ENCODE assay signal across 38 cellular contexts in genomic region chr11:125978171-125978570, GRCh38. TPM values are rescaled to one million over a fixed set of nuclear protein-coding genes. Genes with fewer than 3 reads are reported as not detected.
"Had no signal": no experiment of that assay in that cellular context is flagged by ENCODE, and none has a peak within 500 bp of the region (broad histone marks: within the 10 kb centered on the region; RNA-seq: fewer than 3 reads in every experiment).

No MANE protein-coding gene starts in this region.

- H3K4me1 Mint-ChIP-seq: activated CD4-positive, alpha-beta T cell treated with anti-CD3 and anti-CD28 coated beads for 36 hours; activated CD4-positive, alpha-beta T cell treated with anti-CD3 and anti-CD28 coated beads, Interleukin-2, amount 10 ng/mL, durations not matched to agents 24 days and 14 days; activated CD8-positive, alpha-beta memory T cell treated with anti-CD3 and anti-CD28 coated beads, Interleukin-2, amount 10 ng/mL, durations not matched to agents 7 days and 5 days; activated naive CD4-positive, alpha-beta T cell treated with anti-CD3 and anti-CD28 coated beads, Interleukin-2, amount 50 U/mL, for 24 hours; activated naive CD8-positive, alpha-beta T cell treated with anti-CD3 and anti-CD28 coated beads for 36 hours; activated naive CD8-positive, alpha-beta T cell treated with anti-CD3 and anti-CD28 coated beads, Interleukin-2, amount 50 U/mL, for 24 hours had no signal

- H3K4me1 ChIP-seq: adrenal gland, body of pancreas, breast epithelium had no signal

- H3K27me3 ChIP-seq: adrenal gland, body of pancreas, breast epithelium, cardiac muscle cell, esophagus squamous epithelium had no signal

- H3K4me3 ChIP-seq: adrenal gland, body of pancreas, breast epithelium, cardiac muscle cell, esophagus squamous epithelium had no signal

- H3K9me3 ChIP-seq: adrenal gland, body of pancreas, breast epithelium, esophagus squamous epithelium had no signal

- H3K4me3 Mint-ChIP-seq: activated CD4-positive, alpha-beta memory T cell treated with anti-CD3 and anti-CD28 coated beads for 36 hours; activated CD4-positive, alpha-beta T cell treated with anti-CD3 and anti-CD28 coated beads for 36 hours; activated CD4-positive, alpha-beta T cell treated with anti-CD3 and anti-CD28 coated beads, Interleukin-2, amount 10 ng/mL, durations not matched to agents 24 days and 14 days; activated CD8-positive, alpha-beta memory T cell treated with anti-CD3 and anti-CD28 coated beads, Interleukin-2, amount 10 ng/mL, durations not matched to agents 7 days and 5 days; activated CD8-positive, alpha-beta T cell treated with anti-CD3 and anti-CD28 coated beads, Interleukin-2, amount 10 ng/mL, durations not matched to agents 7 days and 5 days; activated naive CD4-positive, alpha-beta T cell treated with anti-CD3 and anti-CD28 coated beads for 36 hours; activated naive CD4-positive, alpha-beta T cell treated with anti-CD3 and anti-CD28 coated beads, Interleukin-2, amount 50 U/mL, for 24 hours; activated naive CD8-positive, alpha-beta T cell treated with anti-CD3 and anti-CD28 coated beads for 36 hours; activated naive CD8-positive, alpha-beta T cell treated with anti-CD3 and anti-CD28 coated beads, Interleukin-2, amount 50 U/mL, for 24 hours; activated T-helper 1 cell treated with anti-CD3 and anti-CD28 coated beads, Interleukin-12 subunit alpha, Interleukin-12 subunit beta, Interleukin-2, Interleukin-4 antibody, amounts not matched to agents 30 ng/mL and 10 ng/mL and 1 ng/mL, durations not matched to agents 14 hours and 24 hours and 36 hours; effector memory CD8-positive, alpha-beta T cell had no signal

- H3K27ac Mint-ChIP-seq: activated CD4-positive, alpha-beta memory T cell treated with anti-CD3 and anti-CD28 coated beads for 36 hours; activated CD4-positive, alpha-beta T cell treated with anti-CD3 and anti-CD28 coated beads for 36 hours; activated CD4-positive, alpha-beta T cell treated with anti-CD3 and anti-CD28 coated beads, Interleukin-2, amount 10 ng/mL, durations not matched to agents 24 days and 14 days; activated CD8-positive, alpha-beta memory T cell treated with anti-CD3 and anti-CD28 coated beads, Interleukin-2, amount 10 ng/mL, durations not matched to agents 7 days and 5 days; activated CD8-positive, alpha-beta T cell treated with anti-CD3 and anti-CD28 coated beads, Interleukin-2, amount 10 ng/mL, durations not matched to agents 7 days and 5 days; activated naive CD4-positive, alpha-beta T cell treated with anti-CD3 and anti-CD28 coated beads for 36 hours; activated naive CD4-positive, alpha-beta T cell treated with anti-CD3 and anti-CD28 coated beads, Interleukin-2, amount 50 U/mL, for 24 hours; activated naive CD8-positive, alpha-beta T cell treated with anti-CD3 and anti-CD28 coated beads for 36 hours; activated naive CD8-positive, alpha-beta T cell treated with anti-CD3 and anti-CD28 coated beads, Interleukin-2, amount 50 U/mL, for 24 hours; activated T-helper 1 cell treated with anti-CD3 and anti-CD28 coated beads, Interleukin-12 subunit alpha, Interleukin-12 subunit beta, Interleukin-2, Interleukin-4 antibody, amounts not matched to agents 30 ng/mL and 10 ng/mL and 1 ng/mL, durations not matched to agents 14 hours and 24 hours and 36 hours; activated T-helper 2 cell treated with anti-CD3 and anti-CD28 coated beads, Interferon-gamma antibody, Interleukin-2, Interleukin-4, amounts not matched to agents 10 μg/mL and 5 μg/mL and 100 μg/mL, durations not matched to agents 14 hours and 24 hours and 36 hours; effector memory CD8-positive, alpha-beta T cell had no signal

- H3K27ac ChIP-seq: adrenal gland, cardiac muscle cell, epithelial cell of prostate, esophagus squamous epithelium had no signal

- H3K36me3 Mint-ChIP-seq: activated CD4-positive, alpha-beta memory T cell treated with anti-CD3 and anti-CD28 coated beads for 36 hours; activated CD8-positive, alpha-beta memory T cell treated with anti-CD3 and anti-CD28 coated beads, Interleukin-2, amount 10 ng/mL, durations not matched to agents 7 days and 5 days; activated naive CD8-positive, alpha-beta T cell treated with anti-CD3 and anti-CD28 coated beads for 36 hours had no signal

- H3K36me3 ChIP-seq: adrenal gland, breast epithelium, cardiac muscle cell had no signal

- H3K27me3 Mint-ChIP-seq: activated CD4-positive, alpha-beta memory T cell treated with anti-CD3 and anti-CD28 coated beads for 36 hours; activated CD4-positive, alpha-beta T cell treated with anti-CD3 and anti-CD28 coated beads for 36 hours; activated CD4-positive, alpha-beta T cell treated with anti-CD3 and anti-CD28 coated beads, Interleukin-2, amount 10 ng/mL, durations not matched to agents 24 days and 14 days; activated naive CD4-positive, alpha-beta T cell treated with anti-CD3 and anti-CD28 coated beads, Interleukin-2, amount 50 U/mL, for 24 hours; activated naive CD8-positive, alpha-beta T cell treated with anti-CD3 and anti-CD28 coated beads for 36 hours; activated naive CD8-positive, alpha-beta T cell treated with anti-CD3 and anti-CD28 coated beads, Interleukin-2, amount 50 U/mL, for 24 hours; effector memory CD8-positive, alpha-beta T cell had no signal

- ATAC-seq: activated CD4-positive, alpha-beta T cell treated with anti-CD3 and anti-CD28 coated beads for 36 hours; activated CD8-positive, alpha-beta memory T cell treated with anti-CD3 and anti-CD28 coated beads, Interleukin-2, amount 10 ng/mL, durations not matched to agents 7 days and 5 days; activated CD8-positive, alpha-beta T cell treated with anti-CD3 and anti-CD28 coated beads, Interleukin-2, amount 10 ng/mL, durations not matched to agents 7 days and 5 days; activated naive CD8-positive, alpha-beta T cell treated with anti-CD3 and anti-CD28 coated beads, Interleukin-2, amount 50 U/mL, for 24 hours; body of pancreas; effector memory CD8-positive, alpha-beta T cell had no signal

- H3K9me3 Mint-ChIP-seq: activated CD4-positive, alpha-beta memory T cell treated with anti-CD3 and anti-CD28 coated beads for 36 hours; activated CD4-positive, alpha-beta T cell treated with anti-CD3 and anti-CD28 coated beads, Interleukin-2, amount 10 ng/mL, durations not matched to agents 24 days and 14 days; activated naive CD4-positive, alpha-beta T cell treated with anti-CD3 and anti-CD28 coated beads for 36 hours; activated naive CD4-positive, alpha-beta T cell treated with anti-CD3 and anti-CD28 coated beads, Interleukin-2, amount 50 U/mL, for 24 hours; activated naive CD8-positive, alpha-beta T cell treated with anti-CD3 and anti-CD28 coated beads for 36 hours; activated naive CD8-positive, alpha-beta T cell treated with anti-CD3 and anti-CD28 coated beads, Interleukin-2, amount 50 U/mL, for 24 hours; activated T-helper 1 cell treated with anti-CD3 and anti-CD28 coated beads, Interleukin-12 subunit alpha, Interleukin-12 subunit beta, Interleukin-2, Interleukin-4 antibody, amounts not matched to agents 30 ng/mL and 10 ng/mL and 1 ng/mL, durations not matched to agents 14 hours and 24 hours and 36 hours; activated T-helper 2 cell treated with anti-CD3 and anti-CD28 coated beads, Interferon-gamma antibody, Interleukin-2, Interleukin-4, amounts not matched to agents 10 μg/mL and 5 μg/mL and 100 μg/mL, durations not matched to agents 14 hours and 24 hours and 36 hours; effector memory CD8-positive, alpha-beta T cell had no signal

- DNase-seq: activated CD4-positive, alpha-beta memory T cell treated with anti-CD3 and anti-CD28 coated beads for 36 hours; activated CD4-positive, alpha-beta T cell treated with anti-CD3 and anti-CD28 coated beads for 36 hours; activated CD4-positive, alpha-beta T cell treated with anti-CD3 and anti-CD28 coated beads, Interleukin-2, amount 10 ng/mL, durations not matched to agents 24 days and 14 days; activated CD4-positive, CD25-positive, alpha-beta regulatory T cell; activated CD4-positive, CD25-positive, alpha-beta regulatory T cell treated with anti-CD3 and anti-CD28 coated beads, Interleukin-2, amount 50 U/mL, for 72 hours; activated CD8-positive, alpha-beta memory T cell treated with anti-CD3 and anti-CD28 coated beads, Interleukin-2, amount 10 ng/mL, durations not matched to agents 7 days and 5 days; activated CD8-positive, alpha-beta memory T cell treated with anti-CD3 and anti-CD28 coated beads, Interleukin-2, amount 50 U/mL, for 4 hours; activated CD8-positive, alpha-beta T cell treated with anti-CD3 and anti-CD28 coated beads, Interleukin-2, amount 10 ng/mL, durations not matched to agents 7 days and 5 days; activated effector memory CD4-positive, alpha-beta T cell treated with anti-CD3 and anti-CD28 coated beads, Interleukin-2, amount 50 U/mL, for 16 hours; activated naive CD4-positive, alpha-beta T cell treated with anti-CD3 and anti-CD28 coated beads for 36 hours; activated naive CD8-positive, alpha-beta T cell treated with anti-CD3 and anti-CD28 coated beads for 36 hours; activated naive CD8-positive, alpha-beta T cell treated with anti-CD3 and anti-CD28 coated beads, Interleukin-2, amount 50 U/mL, for 24 hours; activated T-cell treated with anti-CD3 and anti-CD28 coated beads, Interleukin-2, amount 50 U/mL, for 1 hour; activated T-cell treated with anti-CD3 and anti-CD28 coated beads, Interleukin-2, amount 50 U/mL, for 48 hours; adrenal gland; amygdala; aorta; body of pancreas; central memory CD4-positive, alpha-beta T cell; cerebellar nuclear complex; cortex of kidney; dermis blood vessel endothelial cell; effector CD4-positive, alpha-beta T cell; effector memory CD8-positive, alpha-beta T cell; esophagus squamous epithelium; head of caudate nucleus; T-helper 2 cell had no signal

RNA-seq across cellular contexts. Expression of gene VSIG10L2, which starts 32.3 kb away (rescaled TPM):
- total RNA-seq: activated CD4-positive, alpha-beta memory T cell treated with anti-CD3 and anti-CD28 coated beads for 36 hours; activated CD4-positive, alpha-beta T cell treated with anti-CD3 and anti-CD28 coated beads for 36 hours; activated CD4-positive, alpha-beta T cell treated with anti-CD3 and anti-CD28 coated beads, Interleukin-2, amount 10 ng/mL, durations not matched to agents 24 days and 14 days; activated CD8-positive, alpha-beta memory T cell treated with anti-CD3 and anti-CD28 coated beads for 36 hours; activated CD8-positive, alpha-beta memory T cell treated with anti-CD3 and anti-CD28 coated beads, Interleukin-2, amount 10 ng/mL, durations not matched to agents 7 days and 5 days; activated CD8-positive, alpha-beta T cell treated with anti-CD3 and anti-CD28 coated beads, Interleukin-2, amount 10 ng/mL, durations not matched to agents 7 days and 5 days; activated naive CD4-positive, alpha-beta T cell treated with anti-CD3 and anti-CD28 coated beads for 36 hours; activated naive CD8-positive, alpha-beta T cell treated with anti-CD3 and anti-CD28 coated beads for 36 hours; activated T-helper 1 cell treated with anti-CD3 and anti-CD28 coated beads, Interleukin-12 subunit alpha, Interleukin-12 subunit beta, Interleukin-2, Interleukin-4 antibody, amounts not matched to agents 30 ng/mL and 10 ng/mL and 1 ng/mL, durations not matched to agents 14 hours and 24 hours and 36 hours; activated T-helper 2 cell treated with anti-CD3 and anti-CD28 coated beads, Interferon-gamma antibody, Interleukin-2, Interleukin-4, amounts not matched to agents 10 μg/mL and 5 μg/mL and 100 μg/mL, durations not matched to agents 14 hours and 24 hours and 36 hours; adrenal gland; body of pancreas; cardiac muscle cell; dermis blood vessel endothelial cell; fibroblast of lung; fibroblast of villous mesenchyme; frontal cortex; T-helper 1 cell treated with Interleukin-12 subunit alpha and Interleukin-12 subunit beta and Interleukin-4 antibody, amounts not matched to agents 30 ng/mL and 1 ng/mL, for 36 hours had no signal
